ENCODE assay signal across 15 cellular contexts in genomic region chr9:116574027-116574679, GRCh38.
DNase-seq lines count a peak whose midpoint lies in the region; ATAC-seq and TF ChIP-seq lines count a peak whose summit lies in the region.
"Had no signal": no experiment of that assay in that cellular context is flagged by ENCODE, and none has a peak within 500 bp of the region (broad histone marks: within the 10 kb centered on the region; RNA-seq: fewer than 3 reads in every experiment).

No MANE protein-coding gene starts in this region.

- no peaks in the 10 kb centered on the region for H3K9me3 ChIP-seq in mucosa of descending colon
- no peaks in the 10 kb centered on the region for H3K9me3 ChIP-seq in effector memory CD4-positive, alpha-beta T cell (ENCODE audit: control insufficient read depth, low read length)

- no peaks in the 10 kb centered on the region for H3K36me3 ChIP-seq in mucosa of descending colon (ENCODE audit: low read depth)
- H3K36me3 ChIP-seq in effector memory CD4-positive, alpha-beta T cell (ENCODE audit: control insufficient read depth, insufficient read depth, low read length) = no peaks in the 10 kb centered on the region

- no peaks in the 10 kb centered on the region for H3K27me3 ChIP-seq in effector memory CD4-positive, alpha-beta T cell (replicated peaks; ENCODE audit: control insufficient read depth, insufficient read depth, low read length, poor library complexity, severe bottlenecking)

- DNase-seq in HuH-7 (ENCODE audit: low spot score) = peak; percentile 51
- DNase-seq in NCI-H526 treated with DMSO at 0.1 percent for 48 hours (lab: John Stamatoyannopoulos, UW) = peak; percentile 20
- no peak for DNase-seq in Right ventricle myocardium superior
- peak in 1 of 3 donors; percentile 50 for DNase-seq in mucosa of descending colon
- no peak for DNase-seq in stimulated activated naive CD4-positive, alpha-beta T cell treated with Interleukin-2 at 50 U/mL for 16 hours (lab: John Stamatoyannopoulos, UW)
- no peak for DNase-seq in NCI-H128 (lab: John Stamatoyannopoulos, UW; ENCODE audit: unreplicated experiment)
- no peak for DNase-seq in activated gamma-delta T cell (lab: John Stamatoyannopoulos, UW)
- no peak for DNase-seq in effector memory CD4-positive, alpha-beta T cell
- DNase-seq: activated naive CD4-positive, alpha-beta T cell treated with anti-CD3 and anti-CD28 coated beads, Interleukin-2, amount 10 ng/mL, durations not matched to agents 7 days and 5 days; CD4-positive, CD25-positive, alpha-beta regulatory T cell; central memory CD4-positive, alpha-beta T cell; KBM-7; NCI-H1930; nephron progenitor cell; stimulated activated naive CD8-positive, alpha-beta T cell treated with anti-CD3 and anti-CD28 coated beads, Interleukin-15, Interleukin-2, amounts not matched to agents 100 U/mL and 50 U/mL, for 24 hours had no signal

- no peak for TF ChIP-seq CTCF in mucosa of descending colon (IDR thresholded peaks at IDR 0.05)

- H3K4me3 ChIP-seq in mucosa of descending colon = no peak overlapping the region
- H3K4me3 ChIP-seq in effector memory CD4-positive, alpha-beta T cell (ENCODE audit: insufficient read depth, low read depth, low read length, poor library complexity, severe bottlenecking) = no peak overlapping the region

- intact Hi-C loops in Right ventricle myocardium superior (cut with DNase I) (loop anchor here (5.0 to 10.0 kb wide), 3 partner anchors 71 to 687 kb away; no protein-coding TSS in a partner anchor), mucosa of descending colon (cut with DNase I, micrococcal nuclease) (loop anchor here (5.0 to 10.0 kb wide), 3 partner anchors 409 to 989 kb away; no protein-coding TSS in a partner anchor)

- peaks cover 10% of the 10 kb centered on the region for H3K4me1 ChIP-seq in mucosa of descending colon (ENCODE audit: low read depth)
- H3K4me1 ChIP-seq in effector memory CD4-positive, alpha-beta T cell (ENCODE audit: control insufficient read depth, insufficient read depth, low read length, poor library complexity, severe bottlenecking) = no peaks in the 10 kb centered on the region

- H3K27ac ChIP-seq in effector memory CD4-positive, alpha-beta T cell (ENCODE audit: insufficient read depth, low read length, poor library complexity, severe bottlenecking) = no peak overlapping the region

- ATAC-seq in Right ventricle myocardium superior (ENCODE audit: poor library complexity) (peak; percentile 57), mucosa of descending colon (peak; percentile 84)
- ATAC-seq: stimulated activated naive CD8-positive, alpha-beta T cell treated with anti-CD3 and anti-CD28 coated beads, Interleukin-15, Interleukin-2, amounts not matched to agents 100 U/mL and 50 U/mL, for 24 hours had no signal

Comparison
In these comparisons a context has a peak if more than half of its experiments do, and no peak if none do; other contexts are left out.
1. DNase-seq: peak in HuH-7 (single experiment) and NCI-H526 treated with DMSO at 0.1 percent for 48 hours (single experiment); none in Right ventricle myocardium superior (single experiment), stimulated activated naive CD4-positive, alpha-beta T cell treated with Interleukin-2 at 50 U/mL for 16 hours (single experiment), NCI-H128 (single experiment), activated gamma-delta T cell (single experiment) and effector memory CD4-positive, alpha-beta T cell (0 of 3).